ENCODE assay signal across 8 cellular contexts in the genomic region with DNA sequence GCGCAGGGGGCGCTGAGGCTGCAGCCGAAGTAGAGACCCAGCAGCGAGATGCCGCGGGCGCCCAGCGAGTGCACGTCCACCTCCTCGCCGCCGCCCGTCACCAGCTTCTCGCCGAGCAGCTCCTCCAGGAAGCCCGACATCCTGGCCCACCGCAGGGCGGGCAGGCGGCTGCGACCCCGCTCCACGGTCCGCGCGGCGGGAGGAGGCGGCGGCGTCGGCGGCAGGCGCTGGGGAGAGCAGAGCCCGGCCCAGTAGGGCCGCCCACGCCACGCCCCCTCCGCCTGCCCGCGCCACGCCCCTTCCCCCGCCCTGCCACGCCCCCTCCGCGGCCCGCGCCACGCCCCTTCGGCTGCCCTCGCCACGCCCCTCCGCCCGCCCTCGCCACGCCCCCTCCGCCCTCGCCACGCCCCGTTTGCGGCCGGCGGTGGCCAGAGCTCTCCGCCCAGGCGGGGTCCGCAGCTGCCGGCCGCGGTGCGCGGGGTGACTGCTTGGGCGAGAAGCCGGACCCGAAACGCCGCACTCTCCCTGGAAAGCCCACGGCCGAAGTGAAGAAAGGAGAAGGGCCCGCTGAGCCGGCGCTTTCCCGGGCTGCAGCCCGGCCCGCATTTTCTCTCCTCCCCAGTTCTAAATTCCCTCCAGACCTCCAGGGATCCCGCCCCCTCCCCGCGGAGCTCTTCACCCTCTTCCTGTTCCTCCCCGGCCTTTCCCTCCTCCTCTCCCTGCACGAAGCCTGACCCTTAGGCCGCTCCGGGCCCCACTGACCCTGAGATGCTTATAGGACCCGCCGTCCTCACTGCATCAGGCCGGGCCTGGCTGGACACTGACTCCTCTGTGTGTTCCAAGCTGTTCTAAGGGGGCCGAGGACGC. TPM values are rescaled to one million over a fixed set of nuclear protein-coding genes. Genes with fewer than 3 reads are reported as not detected.
A peak's percentile ranks its signal among the peaks of the same experiment; 100 is the strongest.
DNase-seq lines count a peak whose midpoint lies in the region; ATAC-seq, FAIRE-seq and TF ChIP-seq lines count a peak whose summit lies in the region.

A gene (minus strand): TSS at position 238 of the 867 bp plus-strand sequence.

- peak in 3 of 4 experiments; percentile 24 to 55 (median 46) for TF ChIP-seq CTCF in gastroesophageal sphincter (IDR thresholded peaks at IDR 0.05)
- TF ChIP-seq CTCF in neutrophil (IDR thresholded peaks at IDR 0.05) = peak; percentile 39

- 0 to 20% methylated on average over 1 of the region's 94 CpGs for WGBS in gastroesophageal sphincter (ENCODE audit: low coverage in 1 of 2), 2 donors

- peak; percentile 97 for FAIRE-seq in HTR-8/SVneo (lab: Jason Lieb, UNC)

- H4K20me1 ChIP-seq in BLaER1 = peaks cover 40% of the 10 kb centered on the region

- peak within 1 kb of the TSS; percentile 94 for H3K4me2 ChIP-seq in BLaER1

- H3K27ac ChIP-seq in BLaER1 (peak within 1 kb of the TSS; percentile 95), gastroesophageal sphincter (peak within 1 kb of the TSS; percentile 73 to 96 (median 94)), neutrophil (peak within 1 kb of the TSS; percentile 56), subcutaneous abdominal adipose tissue (ENCODE audit: low read depth, low read length) (peak within 1 kb of the TSS; percentile 46)

- TF ChIP-seq EP300 in gastroesophageal sphincter (IDR thresholded peaks at IDR 0.05) = no peak

- H3K9me3 ChIP-seq in BLaER1 (no peaks in the 10 kb centered on the region), gastroesophageal sphincter (no peaks in the 10 kb centered on the region), neutrophil (no peaks in the 10 kb centered on the region), subcutaneous abdominal adipose tissue (ENCODE audit: control insufficient read depth in 5 of 5, low read length in 5 of 5) (no peaks in the 10 kb centered on the region)

- peaks cover 71% of the 10 kb centered on the region for H3K4me1 ChIP-seq in BLaER1
- peaks cover 0 to 56% (median 28%) of the 10 kb centered on the region in 3 donors for H3K4me1 ChIP-seq in gastroesophageal sphincter
- H3K4me1 ChIP-seq in neutrophil (ENCODE audit: control insufficient read depth in 1 of 2, insufficient read depth in 1 of 2, low read depth in 1 of 2, low read length in 1 of 2) = peaks cover 16 to 28% of the 10 kb centered on the region in 2 experiments
- H3K4me1 ChIP-seq in subcutaneous abdominal adipose tissue (ENCODE audit: control insufficient read depth in 5 of 5, insufficient read depth in 5 of 5, low read length in 5 of 5) = peaks cover 0 to 36% (median 25%) of the 10 kb centered on the region in 5 donors

- TF ChIP-seq POLR2A in gastroesophageal sphincter (IDR thresholded peaks at IDR 0.05) = peak; percentile 58 to 77

- H3K27me3 ChIP-seq in BLaER1 (no peaks in the 10 kb centered on the region), gastroesophageal sphincter (no peaks in the 10 kb centered on the region), neutrophil (peaks cover 69% of the 10 kb centered on the region), subcutaneous abdominal adipose tissue (ENCODE audit: control insufficient read depth in 5 of 5, insufficient read depth in 4 of 5, low read length in 5 of 5) (peaks cover 0 to 18% (median 13%) of the 10 kb centered on the region in 5 donors)

- peak; percentile 60 for ATAC-seq in GM19452 (IDR thresholded peaks at IDR 0.05; ENCODE audit: unreplicated experiment)
- peak; percentile 91 for ATAC-seq in gastroesophageal sphincter

- peaks cover 14% of the 10 kb centered on the region for H3K36me3 ChIP-seq in BLaER1
- no peaks in the 10 kb centered on the region for H3K36me3 ChIP-seq in gastroesophageal sphincter
- H3K36me3 ChIP-seq in neutrophil = no peaks in the 10 kb centered on the region
- no peaks in the 10 kb centered on the region for H3K36me3 ChIP-seq in subcutaneous abdominal adipose tissue (ENCODE audit: control insufficient read depth in 5 of 5, insufficient read depth in 5 of 5, low read length in 5 of 5)

- DNase-seq in HTR-8/SVneo (ENCODE audit: insufficient read length, low spot score) = peak; percentile 85
- DNase-seq in SHP77 (lab: John Stamatoyannopoulos, UW) = peak; percentile 65 to 87
- DNase-seq in activated gamma-delta T cell treated with anti-CD3 and anti-CD28 coated beads, Interleukin-2, amount 50 U/mL, for 16 hours (ENCODE audit: low read depth) = peak; percentile 86

- H3K4me3 ChIP-seq in BLaER1 (peak within 1 kb of the TSS; percentile 95), gastroesophageal sphincter (peak within 1 kb of the TSS; percentile 83 to 85), neutrophil (ENCODE audit: low read depth in 1 of 2, low read length in 1 of 2) (peak within 1 kb of the TSS; percentile 68 to 72), subcutaneous abdominal adipose tissue (ENCODE audit: low read depth in 1 of 5, low read length in 5 of 5) (peak within 1 kb of the TSS in 4 of 5 donors; percentile 67 to 72 (median 68))

- H3K9ac ChIP-seq in BLaER1 = peak within 1 kb of the TSS; percentile 96
- H3K9ac ChIP-seq in subcutaneous abdominal adipose tissue (ENCODE audit: low read length in 5 of 5) = peak within 1 kb of the TSS in 4 of 5 donors; percentile 61 to 81 (median 70)

RNA-seq across cellular contexts. Expression of the gene that starts here (rescaled TPM):
- 100 to 1,000 TPM in 1 of 4 donors, 10 to 100 TPM in 3; 39.6 to 103 (median 59.1) TPM for total RNA-seq in gastroesophageal sphincter

Comparison
In these comparisons a context has a peak if more than half of its experiments do, and no peak if none do; other contexts are left out.
1. Peak in every context shown above with its lines: DNase-seq, ATAC-seq, H3K4me3 ChIP-seq and H3K27ac ChIP-seq.